Comparison of ENCODE assay signal across 15 cellular contexts in genomic region chr11:19959210-19959609, GRCh38.
DNase-seq lines count a peak whose midpoint lies in the region; ATAC-seq and TF ChIP-seq lines count a peak whose summit lies in the region.
"Had no signal": no experiment of that assay in that cellular context is flagged by ENCODE, and none has a peak within 500 bp of the region (broad histone marks: within the 10 kb centered on the region; RNA-seq: fewer than 3 reads in every experiment).

No MANE protein-coding gene starts in this region.

- H4K91ac ChIP-seq in IMR-90 (ENCODE audit: insufficient read depth, low read depth, low read length): no peak overlapping the region

- H3K27me3 ChIP-seq in mammary epithelial cell (ENCODE audit: insufficient read depth, low read length) (no peaks in the 10 kb centered on the region), IMR-90 (ENCODE audit: control insufficient read depth, insufficient read depth, low read length) (no peaks in the 10 kb centered on the region)

- H2BK5ac ChIP-seq in IMR-90 (ENCODE audit: low read depth, low read length, poor library complexity, severe bottlenecking): no peak overlapping the region

- no peak overlapping the region for H3K56ac ChIP-seq in IMR-90 (ENCODE audit: extremely low read depth, insufficient read depth, low read length)

- BruUV-seq in MCF 10A (replicated peaks; lab: Mats Ljungman, UMichigan) (no TSS peak), mammary epithelial cell (replicated peaks; lab: Mats Ljungman, UMichigan) (no TSS peak), IMR-90 (replicated peaks; lab: Mats Ljungman, UMichigan) (no TSS peak)

- H3K23ac ChIP-seq in IMR-90 (ENCODE audit: low read depth, low read length): no peak overlapping the region

- peaks cover 31 to 65% of the 10 kb centered on the region in 2 experiments for H3K79me1 ChIP-seq in IMR-90 (ENCODE audit: low read depth in 1 of 2, low read length in 2 of 2)

- H2AK9ac ChIP-seq in IMR-90 (replicated peaks; ENCODE audit: low read depth, low read length, poor library complexity): peak overlapping the region; percentile 35

- in situ Hi-C loops in mammary epithelial cell (cut with MboI; ENCODE audit: low sequenced_read_pairs in 2 of 2) (loop anchor here in 1 of 2 donors (5.0 kb wide), 1 partner anchor 168 kb away; no protein-coding TSS in a partner anchor), IMR-90 (cut with MboI; ENCODE audit: low sequenced_read_pairs) (no loop called here)

- ATAC-seq in IMR-90 (ENCODE audit: low read depth): no peak
- ATAC-seq in stimulated activated memory B cell treated with anti-CD40 and anti-IgM and Interleukin-4, amounts not matched to agents 10 μg/mL and 1 μg/mL and 100 μg/mL, for 72 hours: peak; percentile 72
- no peak for ATAC-seq in GM18505 (IDR thresholded peaks at IDR 0.05; ENCODE audit: unreplicated experiment)

- H3K4me3 ChIP-seq in mammary epithelial cell (replicated peaks in 1 of 3; ENCODE audit: insufficient read depth in 1 of 3, low read depth in 2 of 3, low read length in 3 of 3): no peak overlapping the region
- H3K4me3 ChIP-seq in IMR-90 (ENCODE audit: insufficient read depth, low read depth, low read length): no peak overlapping the region
- H3K4me3 ChIP-seq: GM23248 had no signal

- no peak overlapping the region for H3K4me2 ChIP-seq in mammary epithelial cell (ENCODE audit: insufficient read depth, low read depth, low read length)
- no peak overlapping the region for H3K4me2 ChIP-seq in IMR-90 (ENCODE audit: low read depth, low read length)

- TF ChIP-seq RAD21 in IMR-90 (IDR thresholded peaks at IDR 0.05; ENCODE audit: low read length): no peak

- no peak overlapping the region for H2BK20ac ChIP-seq in IMR-90 (ENCODE audit: low read depth, low read length)

- H3K27ac Mint-ChIP-seq in MCF 10A (ENCODE audit: low read depth, unreplicated experiment): peak overlapping the region; percentile 49
- peak overlapping the region; percentile 68 for H3K27ac Mint-ChIP-seq in chondrocyte (ENCODE audit: unreplicated experiment)
- H3K27ac Mint-ChIP-seq in stimulated activated memory B cell treated with anti-CD40 and anti-IgM and Interleukin-4, amounts not matched to agents 10 μg/mL and 1 μg/mL and 100 μg/mL, for 72 hours: no peak overlapping the region
- H3K27ac Mint-ChIP-seq: CD14-positive monocyte; CD8-positive, alpha-beta memory T cell had no signal

- H3K4me3 Mint-ChIP-seq in MCF 10A (ENCODE audit: unreplicated experiment) (no peak overlapping the region), chondrocyte (ENCODE audit: unreplicated experiment) (no peak overlapping the region)
- H3K4me3 Mint-ChIP-seq in stimulated activated memory B cell treated with anti-CD40 and anti-IgM and Interleukin-4, amounts not matched to agents 10 μg/mL and 1 μg/mL and 100 μg/mL, for 72 hours: no peak overlapping the region
- H3K4me3 Mint-ChIP-seq: CD14-positive monocyte; CD8-positive, alpha-beta memory T cell; H9 had no signal

- H3K18ac ChIP-seq in IMR-90 (ENCODE audit: low read depth, low read length): no peak overlapping the region

- H3K9me3 Mint-ChIP-seq in MCF 10A (ENCODE audit: unreplicated experiment): no peaks in the 10 kb centered on the region
- no peaks in the 10 kb centered on the region for H3K9me3 Mint-ChIP-seq in chondrocyte (ENCODE audit: low read depth)
- H3K9me3 Mint-ChIP-seq in stimulated activated memory B cell treated with anti-CD40 and anti-IgM and Interleukin-4, amounts not matched to agents 10 μg/mL and 1 μg/mL and 100 μg/mL, for 72 hours: no peaks in the 10 kb centered on the region
- H3K9me3 Mint-ChIP-seq: CD8-positive, alpha-beta memory T cell; H9 had no signal

- TF ChIP-seq CTCF in MCF 10A (IDR thresholded peaks at IDR 0.05; ENCODE audit: unreplicated experiment): no peak
- no peak for TF ChIP-seq CTCF in mammary epithelial cell (conservative IDR thresholded peaks at IDR 0.05 in 1 of 2, IDR thresholded peaks at IDR 0.05 in 1 of 2; ENCODE audit: extremely low read depth in 1 of 2, insufficient read depth in 1 of 2, low read depth in 1 of 2, low read length in 2 of 2)
- no peak for TF ChIP-seq CTCF in IMR-90 (conservative IDR thresholded peaks at IDR 0.05; ENCODE audit: low read depth, low read length)
- no peak for TF ChIP-seq CTCF in chondrocyte (IDR thresholded peaks at IDR 0.05)

- H2AFZ ChIP-seq in mammary epithelial cell (ENCODE audit: low read depth, low read length) (no peak overlapping the region), IMR-90 (replicated peaks; ENCODE audit: low read length, poor library complexity) (no peak overlapping the region)
- H2AFZ ChIP-seq: GM23248 had no signal

- H3K27me3 Mint-ChIP-seq in MCF 10A (ENCODE audit: insufficient read depth, unreplicated experiment) (no peaks in the 10 kb centered on the region), chondrocyte (ENCODE audit: low read depth) (no peaks in the 10 kb centered on the region)
- H3K27me3 Mint-ChIP-seq in stimulated activated memory B cell treated with anti-CD40 and anti-IgM and Interleukin-4, amounts not matched to agents 10 μg/mL and 1 μg/mL and 100 μg/mL, for 72 hours: peaks cover 10% of the 10 kb centered on the region

- no peak overlapping the region for H4K8ac ChIP-seq in IMR-90 (ENCODE audit: low read depth in 2 of 2, low read length in 2 of 2)

- H3K4ac ChIP-seq in IMR-90 (ENCODE audit: low read depth, low read length): no peak overlapping the region

- no peak overlapping the region for H4K5ac ChIP-seq in IMR-90 (ENCODE audit: low read depth, low read length)

- H3K36me3 Mint-ChIP-seq in MCF 10A (ENCODE audit: insufficient read depth, unreplicated experiment) (peaks cover 16% of the 10 kb centered on the region), chondrocyte (ENCODE audit: low read depth) (peaks cover 12% of the 10 kb centered on the region)
- no peaks in the 10 kb centered on the region for H3K36me3 Mint-ChIP-seq in stimulated activated memory B cell treated with anti-CD40 and anti-IgM and Interleukin-4, amounts not matched to agents 10 μg/mL and 1 μg/mL and 100 μg/mL, for 72 hours
- H3K36me3 Mint-ChIP-seq: CD14-positive monocyte; CD8-positive, alpha-beta memory T cell had no signal

- no peak overlapping the region for H2BK120ac ChIP-seq in IMR-90 (ENCODE audit: low read depth, low read length)

- dilution Hi-C loops in mammary epithelial cell (cut with HindIII; ENCODE audit: low sequenced_read_pairs) (no loop called here), IMR-90 (cut with HindIII; ENCODE audit: low sequenced_read_pairs, unreplicated experiment) (no loop called here)

- TF ChIP-seq POLR2A in IMR-90 (IDR thresholded peaks at IDR 0.05; ENCODE audit: low read depth, low read length) (no peak), GM18505 (IDR thresholded peaks at IDR 0.05; ENCODE audit: borderline replicate concordance, extremely low read depth, insufficient read depth, insufficient read length) (no peak)

- no peaks in the 10 kb centered on the region for H3K36me3 ChIP-seq in mammary epithelial cell (ENCODE audit: insufficient read depth, low read length)
- H3K36me3 ChIP-seq in IMR-90 (ENCODE audit: control insufficient read depth, insufficient read depth, low read length): peaks cover 1% of the 10 kb centered on the region; the same call in 1 of the 2 replicates

- CTCF ChIA-PET in MCF 10A (lab: Yijun Ruan, JAX): interaction anchor here (0.6 kb wide), 1 partner anchor 32 kb away, joined by 3 read pairs; no protein-coding TSS in a partner anchor
- CTCF ChIA-PET in mammary epithelial cell (lab: Charles Lee; ENCODE audit: low non-redundant PET): no interaction called here
- CTCF ChIA-PET in IMR-90 (lab: Yijun Ruan, JAX): no interaction called here

- H3K9ac ChIP-seq in mammary epithelial cell (ENCODE audit: insufficient read depth, low read length) (no peak overlapping the region), IMR-90 (ENCODE audit: low read depth, low read length) (no peak overlapping the region)
- H3K9ac ChIP-seq: GM23248 had no signal

- POLR2A ChIA-PET in MCF 10A (lab: Yijun Ruan, JAX): interaction anchor here (0.7 to 1.6 kb wide), 3 partner anchors 10 to 65 kb away, joined by 3 to 8 read pairs (median 4); no protein-coding TSS in a partner anchor
- POLR2A ChIA-PET in IMR-90 (lab: Charles Lee; ENCODE audit: unreplicated experiment): no interaction called here

- intact Hi-C loops in MCF 10A (cut with micrococcal nuclease) (no loop called here), mammary epithelial cell (cut with micrococcal nuclease) (no loop called here), IMR-90 (cut with micrococcal nuclease) (no loop called here)

- DNase-seq in MCF 10A (ENCODE audit: unreplicated experiment): no peak
- no peak for DNase-seq in mammary epithelial cell
- no peak for DNase-seq in IMR-90
- no peak for DNase-seq in chondrocyte (ENCODE audit: low spot score)
- DNase-seq in activated CD8-positive, alpha-beta memory T cell treated with anti-CD3 and anti-CD28 coated beads for 24 hours: no peak
- no peak for DNase-seq in superior temporal gyrus (ENCODE audit: extremely low spot score)
- DNase-seq: 8988T; ACHN; Caco-2; CD8-positive, alpha-beta memory T cell; GM23248; H9 had no signal

- peaks cover 21% of the 10 kb centered on the region; the same call in 1 of the 2 replicates for H3K9me1 ChIP-seq in IMR-90 (ENCODE audit: insufficient read depth, low read length)

- 80% methylated on average over 1 of the region's 3 CpGs for WGBS in mammary epithelial cell (ENCODE audit: low coverage, missing lambda C conversion rate)
- WGBS in IMR-90 (ENCODE audit: extremely low coverage in 2 of 2, insufficient read length in 1 of 2), 2 experiments: 100% methylated on average over 1 of the region's 3 CpGs; no CpG with 5 or more reads in 1 of the 2 experiments

- peaks cover 17% of the 10 kb centered on the region for H3K4me1 ChIP-seq in mammary epithelial cell (ENCODE audit: insufficient read depth, low read length)
- H3K4me1 ChIP-seq in IMR-90 (ENCODE audit: control insufficient read depth, insufficient read depth, low read length): peaks cover 11% of the 10 kb centered on the region

- H2AK5ac ChIP-seq in IMR-90 (ENCODE audit: low read depth, low read length): no peak overlapping the region

- H3K14ac ChIP-seq in IMR-90 (replicated peaks; ENCODE audit: low read depth, low read length): no peak overlapping the region

- H3K27ac ChIP-seq in mammary epithelial cell (ENCODE audit: insufficient read depth, low read depth, low read length): no peak overlapping the region
- no peak overlapping the region for H3K27ac ChIP-seq in IMR-90 (ENCODE audit: insufficient read depth, low read length)
- H3K27ac ChIP-seq: GM23248 had no signal

- no peaks in the 10 kb centered on the region for H4K20me1 ChIP-seq in mammary epithelial cell (ENCODE audit: insufficient read depth, low read length)
- H4K20me1 ChIP-seq in IMR-90 (ENCODE audit: insufficient read depth, low read length): 0 out of 2 replicates have a peak, but pooled peaks cover under 1% of the 10 kb centered on the region

- H3K79me2 ChIP-seq in mammary epithelial cell (ENCODE audit: insufficient read depth, low read length): no peaks in the 10 kb centered on the region

- H2BK15ac ChIP-seq in IMR-90 (ENCODE audit: low read depth, low read length): no peak overlapping the region

- H3K9me3 ChIP-seq in mammary epithelial cell (replicated peaks; ENCODE audit: insufficient read depth, low read length) (no peaks in the 10 kb centered on the region), IMR-90 (ENCODE audit: control insufficient read depth, insufficient read depth, low read length) (no peaks in the 10 kb centered on the region)
- H3K9me3 ChIP-seq: Caco-2 had no signal

- H3K4me1 Mint-ChIP-seq in MCF 10A (ENCODE audit: insufficient read depth, unreplicated experiment): peaks cover 40% of the 10 kb centered on the region
- peaks cover 74% of the 10 kb centered on the region for H3K4me1 Mint-ChIP-seq in chondrocyte (ENCODE audit: low read depth)
- peaks cover 15% of the 10 kb centered on the region for H3K4me1 Mint-ChIP-seq in stimulated activated memory B cell treated with anti-CD40 and anti-IgM and Interleukin-4, amounts not matched to agents 10 μg/mL and 1 μg/mL and 100 μg/mL, for 72 hours
- H3K4me1 Mint-ChIP-seq: CD14-positive monocyte had no signal
